In genomic region chr10:88553116-88553752, GRCh38 we compare ENCODE assay signal across 8 cellular contexts. TPM values are rescaled to one million over a fixed set of nuclear protein-coding genes. Genes with fewer than 3 reads are reported as not detected.
A peak's percentile ranks its signal among the peaks of the same experiment; 100 is the strongest.
DNase-seq lines count a peak whose midpoint lies in the region; ATAC-seq and TF ChIP-seq lines count a peak whose summit lies in the region.

No MANE protein-coding gene starts in this region.

- H3K27ac ChIP-seq in Peyer's patch, result no peak overlapping the region

- no peaks in the 10 kb centered on the region for H3K9me3 Mint-ChIP-seq in stimulated activated memory B cell treated with anti-CD40 and anti-IgM and Interleukin-4, amounts not matched to agents 10 μg/mL and 1 μg/mL and 100 μg/mL, for 72 hours

- no peak overlapping the region for H3K4me3 Mint-ChIP-seq in stimulated activated memory B cell treated with anti-CD40 and anti-IgM and Interleukin-4, amounts not matched to agents 10 μg/mL and 1 μg/mL and 100 μg/mL, for 72 hours

- no peaks in the 10 kb centered on the region for H3K4me1 ChIP-seq in Peyer's patch

- H3K27ac Mint-ChIP-seq in stimulated activated memory B cell treated with anti-CD40 and anti-IgM and Interleukin-4, amounts not matched to agents 10 μg/mL and 1 μg/mL and 100 μg/mL, for 72 hours, result no peak overlapping the region

- peak; percentile 84 for DNase-seq in DMS153 treated with DMSO at 0.1 percent for 48 hours (lab: John Stamatoyannopoulos, UW; ENCODE audit: unreplicated experiment)
- peak; percentile 80 for DNase-seq in HT-29 (ENCODE audit: low spot score)
- peak in 2 of 3 donors; percentile 22 to 74 for DNase-seq in Peyer's patch
- DNase-seq in amniotic stem cell (lab: John Stamatoyannopoulos, UW), result peak; percentile 62
- no peak for DNase-seq in left ventricle myocardium superior
- DNase-seq in retinal pigment epithelial cell (ENCODE audit: low read depth), result peak; percentile 62

- TF ChIP-seq POLR2A in Peyer's patch (IDR thresholded peaks at IDR 0.05), result no peak

- H3K27me3 Mint-ChIP-seq in stimulated activated memory B cell treated with anti-CD40 and anti-IgM and Interleukin-4, amounts not matched to agents 10 μg/mL and 1 μg/mL and 100 μg/mL, for 72 hours, result no peaks in the 10 kb centered on the region

- TF ChIP-seq CTCF in Peyer's patch (IDR thresholded peaks at IDR 0.05), result peak; percentile 41 to 90 (median 80)
- peak; percentile 87 for TF ChIP-seq CTCF in retinal pigment epithelial cell (conservative IDR thresholded peaks at IDR 0.05; ENCODE audit: low read depth, low read length)

- peaks cover 8% of the 10 kb centered on the region for H3K36me3 Mint-ChIP-seq in stimulated activated memory B cell treated with anti-CD40 and anti-IgM and Interleukin-4, amounts not matched to agents 10 μg/mL and 1 μg/mL and 100 μg/mL, for 72 hours

- ATAC-seq in GM21360 (IDR thresholded peaks at IDR 0.05; ENCODE audit: unreplicated experiment) (peak; percentile 83), left ventricle myocardium superior (peak; percentile 93)
- ATAC-seq in stimulated activated memory B cell treated with anti-CD40 and anti-IgM and Interleukin-4, amounts not matched to agents 10 μg/mL and 1 μg/mL and 100 μg/mL, for 72 hours, result no peak

- no peaks in the 10 kb centered on the region for H3K27me3 ChIP-seq in Peyer's patch

- no peaks in the 10 kb centered on the region for H3K36me3 ChIP-seq in Peyer's patch

- H3K9me3 ChIP-seq in Peyer's patch, result no peaks in the 10 kb centered on the region

- intact Hi-C loops in left ventricle myocardium superior (cut with micrococcal nuclease), result loop anchor here (5.0 to 10.0 kb wide), 3 partner anchors 151 to 701 kb away; no protein-coding TSS in a partner anchor

- H3K4me3 ChIP-seq in Peyer's patch (no peak overlapping the region), retinal pigment epithelial cell (ENCODE audit: low read length) (no peak overlapping the region)

- no peaks in the 10 kb centered on the region for H3K4me1 Mint-ChIP-seq in stimulated activated memory B cell treated with anti-CD40 and anti-IgM and Interleukin-4, amounts not matched to agents 10 μg/mL and 1 μg/mL and 100 μg/mL, for 72 hours

RNA-seq across cellular contexts. Expression of gene RNLS, which starts 29.9 kb away (rescaled TPM):
- 20.8 and 25.1 TPM in 2 replicates for total RNA-seq in HT-29 (2014; rRNA removed; shearing (Covaris generic))
- total RNA-seq in Peyer's patch (10 to 100 TPM in 3 of 4 donors, 1 to 10 TPM in 1; 4.1 to 29.6 (median 22.6) TPM), left ventricle myocardium superior (23.1 TPM)

RNA-seq across cellular contexts. Expression of gene LIPJ, which starts 33.3 kb away (rescaled TPM):
- total RNA-seq in HT-29 (2014; rRNA removed; shearing (Covaris generic)), result not detected in 2 replicates
- total RNA-seq in Peyer's patch, result not detected
- not detected for total RNA-seq in left ventricle myocardium superior
